2 cellular contexts compared by ENCODE assay signal in genomic region chr16:85103096-85104079, GRCh38.
TF ChIP-seq lines count a peak whose summit lies in the region.

No MANE protein-coding gene starts in this region.

TF ChIP-seq in HepG2, 621 proteins besides CTCF, POLR2A, EP300 and RAD21:
- TF ChIP-seq ZNF318 (CRISPR knock-in tag; IDR thresholded peaks at IDR 0.05) (no peak), PITX1 (CRISPR knock-in tag; IDR thresholded peaks at IDR 0.05) (no peak), ZBED4 (CRISPR knock-in tag; IDR thresholded peaks at IDR 0.05; ENCODE audit: borderline replicate concordance) (no peak), THAP7 (CRISPR knock-in tag; IDR thresholded peaks at IDR 0.05) (no peak), FOXP1 (IDR thresholded peaks at IDR 0.05) (no peak), FOXP1 (CRISPR knock-in tag; IDR thresholded peaks at IDR 0.05) (no peak), HOXA9 (CRISPR knock-in tag; IDR thresholded peaks at IDR 0.05; ENCODE audit: borderline replicate concordance) (peak; percentile 45; the same call in 1 of the 2 replicates), CREB1 (IDR thresholded peaks at IDR 0.05) (0 out of 2 replicates have a peak, but pooled peaks have one; percentile 5), CREB1 (CRISPR knock-in tag; IDR thresholded peaks at IDR 0.05) (no peak), SP4 (CRISPR knock-in tag; IDR thresholded peaks at IDR 0.05) (no peak), ONECUT2 (CRISPR knock-in tag; IDR thresholded peaks at IDR 0.05) (no peak), ESRRA (CRISPR knock-in tag; IDR thresholded peaks at IDR 0.05; ENCODE audit: low read depth) (no peak)

TF ChIP-seq in K562, 482 proteins besides CTCF, POLR2A, EP300 and RAD21:
- no peak for TF ChIP-seq RBM17 (IDR thresholded peaks at IDR 0.05; ENCODE audit: borderline replicate concordance, low read depth, low read length)
- TF ChIP-seq ZNF24 (IDR thresholded peaks at IDR 0.05): peak; percentile 85
- no peak for TF ChIP-seq PBX2 (CRISPR knock-in tag; IDR thresholded peaks at IDR 0.05; ENCODE audit: low read depth)
- 0 out of 2 replicates have a peak, but pooled peaks have one; percentile 8 for TF ChIP-seq PBX2 (tag; conservative IDR thresholded peaks at IDR 0.05; ENCODE audit: low read depth)
TF ChIP-seq in K562: peak in this region for 2.
